ENCODE assay signal across 4 cellular contexts in genomic region chr3:75115695-75116094, GRCh38.
A peak's percentile ranks its signal among the peaks of the same experiment; 100 is the strongest.
TF ChIP-seq lines count a peak whose summit lies in the region.

No MANE protein-coding gene starts in this region.

TF ChIP-seq in HepG2, 621 proteins besides CTCF, POLR2A, EP300 and RAD21:
- TF ChIP-seq RBM22 (optimal IDR thresholded peaks at IDR 0.05; ENCODE audit: low read length) (no peak), ESRRA (CRISPR knock-in tag; IDR thresholded peaks at IDR 0.05; ENCODE audit: low read depth) (no peak), MAFF (IDR thresholded peaks at IDR 0.05; ENCODE audit: low read depth, low read length) (peak; percentile 83), ZNF451 (CRISPR knock-in tag; IDR thresholded peaks at IDR 0.05) (no peak), U2AF1 (optimal IDR thresholded peaks at IDR 0.05; ENCODE audit: low read depth, low read length) (no peak), ZFP1 (CRISPR knock-in tag; IDR thresholded peaks at IDR 0.05) (no peak), ZNF337 (CRISPR knock-in tag; IDR thresholded peaks at IDR 0.05; ENCODE audit: borderline replicate concordance, low read depth) (no peak), THAP8 (CRISPR knock-in tag; IDR thresholded peaks at IDR 0.05; ENCODE audit: borderline replicate concordance) (no peak), ZMAT3 (CRISPR knock-in tag; conservative IDR thresholded peaks at IDR 0.05) (no peak), ZNF713 (CRISPR knock-in tag; IDR thresholded peaks at IDR 0.05) (no peak), IRF2 (CRISPR knock-in tag; IDR thresholded peaks at IDR 0.05) (no peak), ZNF577 (CRISPR knock-in tag; IDR thresholded peaks at IDR 0.05; ENCODE audit: borderline replicate concordance, low read depth) (no peak), FOXJ3 (CRISPR knock-in tag; IDR thresholded peaks at IDR 0.05; ENCODE audit: borderline replicate concordance) (no peak), SMC3 (IDR thresholded peaks at IDR 0.05; ENCODE audit: low read length) (no peak), MAFK (conservative IDR thresholded peaks at IDR 0.05 in 1 of 2, IDR thresholded peaks at IDR 0.05 in 1 of 2; ENCODE audit: low read length in 2 of 2) (peak; percentile 67 to 91)
- TF ChIP-seq, protein P1, sequence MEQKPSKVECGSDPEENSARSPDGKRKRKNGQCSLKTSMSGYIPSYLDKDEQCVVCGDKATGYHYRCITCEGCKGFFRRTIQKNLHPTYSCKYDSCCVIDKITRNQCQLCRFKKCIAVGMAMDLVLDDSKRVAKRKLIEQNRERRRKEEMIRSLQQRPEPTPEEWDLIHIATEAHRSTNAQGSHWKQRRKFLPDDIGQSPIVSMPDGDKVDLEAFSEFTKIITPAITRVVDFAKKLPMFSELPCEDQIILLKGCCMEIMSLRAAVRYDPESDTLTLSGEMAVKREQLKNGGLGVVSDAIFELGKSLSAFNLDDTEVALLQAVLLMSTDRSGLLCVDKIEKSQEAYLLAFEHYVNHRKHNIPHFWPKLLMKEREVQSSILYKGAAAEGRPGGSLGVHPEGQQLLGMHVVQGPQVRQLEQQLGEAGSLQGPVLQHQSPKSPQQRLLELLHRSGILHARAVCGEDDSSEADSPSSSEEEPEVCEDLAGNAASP (CRISPR knock-in tag; IDR thresholded peaks at IDR 0.05; ENCODE audit: borderline replicate concordance), result no peak

TF ChIP-seq in A549, 52 proteins besides CTCF, POLR2A, EP300 and RAD21:
- TF ChIP-seq MAFK (IDR thresholded peaks at IDR 0.05; ENCODE audit: partially characterized antibody) (peak; percentile 67), NR3C1 (IDR thresholded peaks at IDR 0.05) (no peak)
TF ChIP-seq in A549: peak in this region for 1.

TF ChIP-seq in IMR-90, 13 proteins besides CTCF, POLR2A, EP300 and RAD21:
- no peak for TF ChIP-seq RFX5 (IDR thresholded peaks at IDR 0.05; ENCODE audit: low read depth, low read length)
- TF ChIP-seq MAFK (IDR thresholded peaks at IDR 0.05; ENCODE audit: low read depth, low read length), result peak; percentile 83

TF ChIP-seq in K562, 482 proteins besides CTCF, POLR2A, EP300 and RAD21:
- TF ChIP-seq ZNF778 (CRISPR knock-in tag; IDR thresholded peaks at IDR 0.05) (no peak), MAFK (IDR thresholded peaks at IDR 0.05; ENCODE audit: low read length) (peak; percentile 27; the same call in 1 of the 2 replicates), ZNF316 (IDR thresholded peaks at IDR 0.05) (peak; percentile 67), HBP1 (CRISPR knock-in tag; IDR thresholded peaks at IDR 0.05) (no peak), C11orf30 (IDR thresholded peaks at IDR 0.05; ENCODE audit: low read depth) (peak; percentile 23; the same call in 1 of the 2 replicates)
- TF ChIP-seq, protein P2, sequence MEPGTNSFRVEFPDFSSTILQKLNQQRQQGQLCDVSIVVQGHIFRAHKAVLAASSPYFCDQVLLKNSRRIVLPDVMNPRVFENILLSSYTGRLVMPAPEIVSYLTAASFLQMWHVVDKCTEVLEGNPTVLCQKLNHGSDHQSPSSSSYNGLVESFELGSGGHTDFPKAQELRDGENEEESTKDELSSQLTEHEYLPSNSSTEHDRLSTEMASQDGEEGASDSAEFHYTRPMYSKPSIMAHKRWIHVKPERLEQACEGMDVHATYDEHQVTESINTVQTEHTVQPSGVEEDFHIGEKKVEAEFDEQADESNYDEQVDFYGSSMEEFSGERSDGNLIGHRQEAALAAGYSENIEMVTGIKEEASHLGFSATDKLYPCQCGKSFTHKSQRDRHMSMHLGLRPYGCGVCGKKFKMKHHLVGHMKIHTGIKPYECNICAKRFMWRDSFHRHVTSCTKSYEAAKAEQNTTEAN (CRISPR knock-in tag; IDR thresholded peaks at IDR 0.05), result no peak
